1 cellular context compared by ENCODE assay signal in genomic region chr2:152051373-152051893, GRCh38.
TF ChIP-seq lines count a peak whose summit lies in the region.

No MANE protein-coding gene starts in this region.

TF ChIP-seq in GM12878, 131 proteins besides CTCF, POLR2A, EP300 and RAD21 (continued from another document):
- TF ChIP-seq IRF4 (IDR thresholded peaks at IDR 0.05; ENCODE audit: low read depth, low read length) (0 out of 2 replicates have a peak, but pooled peaks have one; percentile 50), CBX5 (IDR thresholded peaks at IDR 0.05; ENCODE audit: low read depth) (peak; percentile 72), NFIC (IDR thresholded peaks at IDR 0.05; ENCODE audit: low read depth, low read length) (peak; percentile 66; the same call in 1 of the 2 replicates), SPI1 (IDR thresholded peaks at IDR 0.05; ENCODE audit: borderline replicate concordance, insufficient read depth, low read depth, low read length) (peak; percentile 78)
